Comparison of ENCODE assay signal across 30 cellular contexts in genomic region chr15:81096398-81096797, GRCh38. TPM values are rescaled to one million over a fixed set of nuclear protein-coding genes. Genes with fewer than 3 reads are reported as not detected.
"Had no signal": no experiment of that assay in that cellular context is flagged by ENCODE, and none has a peak within 500 bp of the region (broad histone marks: within the 10 kb centered on the region; RNA-seq: fewer than 3 reads in every experiment).

No MANE protein-coding gene starts in this region.

- ATAC-seq: activated CD4-positive, alpha-beta T cell treated with anti-CD3 and anti-CD28 coated beads for 36 hours; activated T-cell treated with anti-CD3 and anti-CD28 coated beads, Interleukin-2, amount 50 U/mL, for 4 hours; activated T-helper 17 cell treated with anti-CD3 and anti-CD28 coated beads, Interleukin-2, amount 50 U/mL, for 72 hours; gastroesophageal sphincter; T-helper 17 cell had no signal

- H3K27ac ChIP-seq: brain microvascular endothelial cell, colonic mucosa, epithelial cell of prostate, gastroesophageal sphincter, WERI-Rb-1 had no signal

- H3K4me1 ChIP-seq: colonic mucosa had no signal

- DNase-seq: activated B cell treated with CpG ODN at 0.5 μM for 24 hours; activated CD4-positive, alpha-beta memory T cell treated with anti-CD3 and anti-CD28 coated beads, Interleukin-2, amount 10 ng/mL, durations not matched to agents 7 days and 5 days; activated CD4-positive, alpha-beta T cell treated with anti-CD3 and anti-CD28 coated beads for 36 hours; activated CD4-positive, alpha-beta T cell treated with anti-CD3 and anti-CD28 coated beads, Interleukin-2, amount 10 ng/mL, durations not matched to agents 7 days and 5 days; activated CD4-positive, alpha-beta T cell treated with anti-CD3 and anti-CD28 coated beads, Interleukin-2, amount 50 U/mL, for 4 hours; activated CD4-positive, CD25-positive, alpha-beta regulatory T cell treated with anti-CD3 and anti-CD28 coated beads, Interleukin-2, amount 50 U/mL, for 72 hours; activated effector memory CD4-positive, alpha-beta T cell treated with Interleukin-2 at 50 U/mL for 16 hours; activated gamma-delta T cell treated with Interleukin-2 at 50 U/mL for 16 hours; activated naive CD4-positive, alpha-beta T cell treated with anti-CD3 and anti-CD28 coated beads, Interleukin-2, amount 50 U/mL, for 16 hours; activated naive CD4-positive, alpha-beta T cell treated with Interleukin-2 at 50 U/mL for 16 hours; activated T-cell treated with anti-CD3 and anti-CD28 coated beads, Interleukin-2, amount 50 U/mL, for 4 hours; amniotic stem cell; anterior cingulate cortex; brain microvascular endothelial cell; caudate nucleus; colonic mucosa; effector CD8-positive, alpha-beta T cell; esophagus squamous epithelium; T-helper 1 cell; T-helper 17 cell; T1000; WERI-Rb-1 had no signal

- FAIRE-seq: astrocyte, bronchial epithelial cell, endometrium, endothelial cell of umbilical vein had no signal

- H3K36me3 ChIP-seq: brain microvascular endothelial cell, colonic mucosa, esophagus squamous epithelium, gastroesophageal sphincter, WERI-Rb-1 had no signal

- H3K9me3 ChIP-seq: colonic mucosa, esophagus squamous epithelium, gastroesophageal sphincter had no signal

- H3K27me3 ChIP-seq: brain microvascular endothelial cell, colonic mucosa had no signal

- H3K4me3 ChIP-seq: colonic mucosa, esophagus squamous epithelium, gastroesophageal sphincter had no signal

RNA-seq across cellular contexts. Expression of gene CFAP161, which starts 37.7 kb away (rescaled TPM):
- total RNA-seq: activated CD4-positive, alpha-beta memory T cell treated with anti-CD3 and anti-CD28 coated beads, Interleukin-2, amount 10 ng/mL, durations not matched to agents 7 days and 5 days; activated CD4-positive, alpha-beta T cell treated with anti-CD3 and anti-CD28 coated beads for 36 hours; activated CD4-positive, alpha-beta T cell treated with anti-CD3 and anti-CD28 coated beads, Interleukin-2, amount 10 ng/mL, durations not matched to agents 7 days and 5 days; activated T-cell treated with anti-CD3 and anti-CD28 coated beads, Interleukin-2, amount 50 U/mL, for 4 hours; endothelial cell of umbilical vein had no signal
- polyA plus RNA-seq: fibroblast of lung had no signal
